ENCODE assay signal across 9 cellular contexts in genomic region chr11:61769169-61769920, GRCh38. TPM values are rescaled to one million over a fixed set of nuclear protein-coding genes. Genes with fewer than 3 reads are reported as not detected.
DNase-seq lines count a peak whose midpoint lies in the region; ATAC-seq, FAIRE-seq and TF ChIP-seq lines count a peak whose summit lies in the region.
"Had no signal": no experiment of that assay in that cellular context is flagged by ENCODE, and none has a peak within 500 bp of the region (broad histone marks: within the 10 kb centered on the region; RNA-seq: fewer than 3 reads in every experiment).

No MANE protein-coding gene starts in this region.

- H2BK12ac ChIP-seq in neuronal stem cell (ENCODE audit: low read length), result peak overlapping the region; percentile 80

- in situ Hi-C loops in K562 (cut with MboI), result no loop called here

- H3K4me3 ChIP-seq in K562, result no peak overlapping the region
- H3K4me3 ChIP-seq in neuronal stem cell (ENCODE audit: low read length in 2 of 2), result no peak overlapping the region

- ATAC-seq in K562, result peak; percentile 58
- no peak for ATAC-seq in HG03432 (IDR thresholded peaks at IDR 0.05; ENCODE audit: unreplicated experiment)
- ATAC-seq: activated naive CD4-positive, alpha-beta T cell treated with anti-CD3 and anti-CD28 coated beads, Interleukin-2, amount 50 U/mL, for 72 hours had no signal

- no peak overlapping the region for H3K4me2 ChIP-seq in K562 (ENCODE audit: insufficient read depth, low read length)
- no peak overlapping the region for H3K4me2 ChIP-seq in neuronal stem cell (ENCODE audit: insufficient read depth, low read length, poor library complexity, severe bottlenecking)

- H3K27me3 ChIP-seq in K562 (ENCODE audit: control insufficient read depth in 2 of 2, insufficient read depth in 2 of 2, low read length in 2 of 2) (no peaks in the 10 kb centered on the region), neuronal stem cell (ENCODE audit: control insufficient read depth in 3 of 3, insufficient read depth in 3 of 3, low read depth in 1 of 3, low read length in 3 of 3) (no peaks in the 10 kb centered on the region)

- intact Hi-C loops in K562 (cut with micrococcal nuclease), result no loop called here

- no peak overlapping the region for H3K4ac ChIP-seq in neuronal stem cell (ENCODE audit: low read length)

- H3K9me1 ChIP-seq in K562 (ENCODE audit: control insufficient read depth, insufficient read depth, low read length), result no peaks in the 10 kb centered on the region

- H2AFZ ChIP-seq in K562 (ENCODE audit: low read depth, low read length) (no peak overlapping the region), neuronal stem cell (ENCODE audit: low read length) (no peak overlapping the region)

- no peak for FAIRE-seq in K562 (lab: Jason Lieb, UNC)

- WGBS in K562 (ENCODE audit: insufficient coverage, low coverage, missing lambda C conversion rate), result 70% methylated on average over 20 of the region's 33 CpGs
- no CpG with 5 or more reads among the region's 33 CpGs for WGBS in neuronal stem cell (ENCODE audit: extremely low coverage in 2 of 2, insufficient read length in 2 of 2, insufficient replicate concordance in 1 of 2), 2 donors

- H2BK120ac ChIP-seq in neuronal stem cell (ENCODE audit: low read depth, low read length), result no peak overlapping the region

- CTCF ChIA-PET in K562 (lab: Yijun Ruan, JAX; ENCODE audit: low intra/inter-chr PET ratio), result interaction anchor here (0.6 kb wide), 1 partner anchor 789 kb away, joined by 3 read pairs; no protein-coding TSS in a partner anchor

- H3K4me1 ChIP-seq in K562 (replicated peaks in 1 of 2; ENCODE audit: control insufficient read depth in 2 of 2, insufficient read depth in 2 of 2, low read length in 2 of 2) (peaks cover 6 to 73% of the 10 kb centered on the region in 2 experiments; a peak in 4 of 5 replicates), neuronal stem cell (ENCODE audit: control insufficient read depth in 2 of 2, insufficient read depth in 1 of 2, low read depth in 1 of 2, low read length in 2 of 2) (peaks cover 30 to 39% of the 10 kb centered on the region in 2 donors)

- peaks cover 3% of the 10 kb centered on the region for H3K79me1 ChIP-seq in neuronal stem cell (ENCODE audit: low read depth, low read length)

- no peaks in the 10 kb centered on the region for H3K79me2 ChIP-seq in K562 (ENCODE audit: control insufficient read depth, insufficient read depth, low read length)

- H3K27ac ChIP-seq in K562 (ENCODE audit: extremely low read depth, low read depth, low read length) (no peak overlapping the region), neuronal stem cell (replicated peaks; ENCODE audit: low read length) (no peak overlapping the region)

- H3K36me3 ChIP-seq in K562 (ENCODE audit: control insufficient read depth, insufficient read depth, low read length) (peaks cover 6% of the 10 kb centered on the region; the same call in 1 of the 3 replicates), neuronal stem cell (replicated peaks in 1 of 2; ENCODE audit: control insufficient read depth in 2 of 2, insufficient read depth in 2 of 2, low read length in 2 of 2) (no peaks in the 10 kb centered on the region)

- DNase-seq in K562 (ENCODE audit: extremely low read depth in 1 of 4, low spot score in 3 of 4) (peak in 3 of 4 experiments; percentile 47 to 52 (median 50)), neuronal stem cell (ENCODE audit: low spot score) (no peak), inferior parietal cortex (ENCODE audit: extremely low spot score) (no peak), NCI-H2171 treated with DMSO at 0.1 percent for 48 hours (lab: John Stamatoyannopoulos, UW) (no peak)
- DNase-seq: activated CD4-positive, alpha-beta T cell treated with anti-CD3 and anti-CD28 coated beads, Interleukin-2, amount 10 ng/mL, durations not matched to agents 24 days and 14 days; DMS53 had no signal

- no peak for TF ChIP-seq POLR2A in K562 (conservative IDR thresholded peaks at IDR 0.05)

- BruUV-seq in K562 (replicated peaks; lab: Mats Ljungman, UMichigan), result no TSS peak

- peak overlapping the region; percentile 93 for H3K18ac ChIP-seq in neuronal stem cell (ENCODE audit: low read length)

- no peak overlapping the region for H3K9ac ChIP-seq in K562 (ENCODE audit: insufficient read depth in 1 of 2, low read depth in 2 of 2, low read length in 2 of 2)
- peak overlapping the region; percentile 61 for H3K9ac ChIP-seq in neuronal stem cell (ENCODE audit: low read depth, low read length, poor library complexity)

- peak overlapping the region; percentile 98 for H2BK15ac ChIP-seq in neuronal stem cell (ENCODE audit: low read length)

- H2AK5ac ChIP-seq in neuronal stem cell (ENCODE audit: low read depth, low read length), result peak overlapping the region; percentile 97

- TF ChIP-seq CTCF in GM12873 (IDR thresholded peaks at IDR 0.05; ENCODE audit: insufficient read depth, low read depth, low read length, missing control alignments) (peak; percentile 7), K562 (IDR thresholded peaks at IDR 0.05 in 2 of 3, conservative IDR thresholded peaks at IDR 0.05 in 1 of 3; ENCODE audit: insufficient read depth in 2 of 3, low read depth in 1 of 3, low read length in 3 of 3) (peak; percentile 31 to 41 (median 34); a peak in 4 of 6 replicates)

- H3K23ac ChIP-seq in neuronal stem cell (ENCODE audit: low read depth, low read length, poor library complexity), result no peak overlapping the region

- POLR2A ChIA-PET in K562 (lab: Yijun Ruan, JAX), result interaction anchor here (0.7 kb wide), 1 partner anchor 23 kb away, joined by 3 read pairs; no protein-coding TSS in a partner anchor

- no peak for TF ChIP-seq EP300 in K562 (IDR thresholded peaks at IDR 0.05; ENCODE audit: low read length)

- peak overlapping the region; percentile 91 for H2BK5ac ChIP-seq in neuronal stem cell (ENCODE audit: low read length)

- H3K9me3 ChIP-seq in K562 (replicated peaks; ENCODE audit: control insufficient read depth, insufficient read depth, low read depth, low read length) (no peaks in the 10 kb centered on the region), neuronal stem cell (replicated peaks in 1 of 2; ENCODE audit: control insufficient read depth in 2 of 2, insufficient read depth in 1 of 2, low read depth in 1 of 2, low read length in 2 of 2) (no peaks in the 10 kb centered on the region)

- no peak for TF ChIP-seq RAD21 in K562 (CRISPR knock-in tag; conservative IDR thresholded peaks at IDR 0.05 in 1 of 2, IDR thresholded peaks at IDR 0.05 in 1 of 2)

- H4K8ac ChIP-seq in neuronal stem cell (ENCODE audit: low read depth, low read length), result no peak overlapping the region

- peak overlapping the region; percentile 63 for H3K14ac ChIP-seq in neuronal stem cell (ENCODE audit: low read length)

- no peaks in the 10 kb centered on the region for H4K20me1 ChIP-seq in K562 (replicated peaks; ENCODE audit: control insufficient read depth, insufficient read depth, low read length)

- H4K91ac ChIP-seq in neuronal stem cell (ENCODE audit: low read depth, low read length, poor library complexity), result no peak overlapping the region

RNA-seq across cellular contexts. Expression of gene MYRF, which starts 16.9 kb away (rescaled TPM):
- 95.5 and 239 TPM in 2 replicates for total RNA-seq in K562 (2011; cell fraction: chromatin; rRNA removed; ENCODE audit: low replicate concordance)
- 109 and 132 TPM in 2 replicates for total RNA-seq in K562 (2011; cell fraction: nucleolus; rRNA removed)
- 92.2 and 107 TPM in 2 replicates for total RNA-seq in K562 (2011; cell fraction: nucleoplasm; rRNA removed)
- total RNA-seq in K562 (2014; rRNA removed) (7.1 and 11.0 TPM in 2 replicates), K562 (2014; rRNA removed; fragmentation: Illumina TruSeq; extraction: Trizol) (2.6 and 3.3 TPM in 2 replicates), K562 (2015; rRNA removed; fragmentation: Illumina TruSeq; extraction: Trizol) (4.0 and 4.1 TPM in 2 replicates), K562 (2021) (21.4 and 25.8 TPM in 2 replicates)
- polyA plus RNA-seq in K562 (2011; rRNA removed) (10.4 and 16.6 TPM in 2 replicates), K562 (2014; fragmentation: Illumina TruSeq; extraction: Trizol) (14.7 and 17.8 TPM in 2 replicates), K562 (2014; fragmentation: Nextera tagmentation; extraction: Ambion mirVana) (1 to 10 TPM; 2.3 TPM), K562 (2014; rRNA removed) (15.6 and 17.4 TPM in 2 replicates)
- polyA plus RNA-seq in K562 (2011; cell fraction: cytosol; rRNA removed), result 13.6 and 26.3 TPM in 2 replicates
- polyA plus RNA-seq in K562 (2011; cell fraction: nucleus; rRNA removed), result 104 and 152 TPM in 2 replicates
- 14.8 and 25.8 TPM in 2 replicates for polyA plus RNA-seq in K562 (2012)
- 6.8 and 8.5 TPM in 2 replicates for polyA minus RNA-seq in K562 (2011; rRNA and poly(A)+ RNA removed)
- 22.7 and 23.9 TPM in 2 replicates for polyA minus RNA-seq in K562 (2011; cell fraction: cytosol; rRNA and poly(A)+ RNA removed)
- polyA minus RNA-seq in K562 (2011; cell fraction: nucleus; rRNA and poly(A)+ RNA removed), result 32.4 and 34.1 TPM in 2 replicates
- polyA plus RNA-seq in neuronal stem cell (2013, experiment 1 of 2), result 5.7 TPM
- 6.0 TPM for polyA plus RNA-seq in neuronal stem cell (2013, experiment 2 of 2)

RNA-seq across cellular contexts. Expression of gene TMEM258, which starts 23.1 kb away (rescaled TPM):
- total RNA-seq in K562 (2011; cell fraction: chromatin; rRNA removed; ENCODE audit: low replicate concordance), result 88.0 and 142 TPM in 2 replicates
- 195 and 216 TPM in 2 replicates for total RNA-seq in K562 (2011; cell fraction: nucleolus; rRNA removed)
- total RNA-seq in K562 (2011; cell fraction: nucleoplasm; rRNA removed), result 192 and 237 TPM in 2 replicates
- total RNA-seq in K562 (2014; rRNA removed) (97.2 and 153 TPM in 2 replicates), K562 (2014; rRNA removed; fragmentation: Illumina TruSeq; extraction: Trizol) (227 and 239 TPM in 2 replicates), K562 (2015; rRNA removed; fragmentation: Illumina TruSeq; extraction: Trizol) (221 and 231 TPM in 2 replicates), K562 (2021) (168 and 200 TPM in 2 replicates)
- polyA plus RNA-seq in K562 (2011; rRNA removed) (630 and 713 TPM in 2 replicates), K562 (2014; fragmentation: Illumina TruSeq; extraction: Trizol) (213 and 256 TPM in 2 replicates), K562 (2014; fragmentation: Nextera tagmentation; extraction: Ambion mirVana) (100 to 1,000 TPM; 794 to 856 TPM), K562 (2014; rRNA removed) (199 and 268 TPM in 2 replicates)
- 728 and 1,027 TPM in 2 replicates for polyA plus RNA-seq in K562 (2011; cell fraction: cytosol; rRNA removed)
- 254 and 417 TPM in 2 replicates for polyA plus RNA-seq in K562 (2011; cell fraction: nucleus; rRNA removed)
- polyA plus RNA-seq in K562 (2012), result 426 and 696 TPM in 2 replicates
- 155 and 167 TPM in 2 replicates for polyA minus RNA-seq in K562 (2011; rRNA and poly(A)+ RNA removed)
- polyA minus RNA-seq in K562 (2011; cell fraction: cytosol; rRNA and poly(A)+ RNA removed), result 111 and 157 TPM in 2 replicates
- 46.0 and 84.9 TPM in 2 replicates for polyA minus RNA-seq in K562 (2011; cell fraction: nucleus; rRNA and poly(A)+ RNA removed)
- polyA plus RNA-seq in neuronal stem cell (2013, experiment 1 of 2), result 258 TPM
- polyA plus RNA-seq in neuronal stem cell (2013, experiment 2 of 2), result 242 TPM

RNA-seq across cellular contexts. Expression of gene FEN1, which starts 23.4 kb away (rescaled TPM):
- total RNA-seq in K562 (2011; cell fraction: chromatin; rRNA removed; ENCODE audit: low replicate concordance), result 27.9 and 42.4 TPM in 2 replicates
- total RNA-seq in K562 (2011; cell fraction: nucleolus; rRNA removed), result 50.0 and 60.9 TPM in 2 replicates
- total RNA-seq in K562 (2011; cell fraction: nucleoplasm; rRNA removed), result 37.0 and 43.3 TPM in 2 replicates
- 156 and 172 TPM in 2 replicates for total RNA-seq in K562 (2014; rRNA removed)
- total RNA-seq in K562 (2014; rRNA removed; fragmentation: Illumina TruSeq; extraction: Trizol), result 130 and 137 TPM in 2 replicates
- total RNA-seq in K562 (2015; rRNA removed; fragmentation: Illumina TruSeq; extraction: Trizol), result 150 and 154 TPM in 2 replicates
- 140 and 150 TPM in 2 replicates for total RNA-seq in K562 (2021)
- polyA plus RNA-seq in K562 (2011; rRNA removed), result 91.3 and 124 TPM in 2 replicates
- polyA plus RNA-seq in K562 (2011; cell fraction: cytosol; rRNA removed), result 83.9 and 106 TPM in 2 replicates
- polyA plus RNA-seq in K562 (2011; cell fraction: nucleus; rRNA removed), result 28.7 and 36.3 TPM in 2 replicates
- polyA plus RNA-seq in K562 (2012), result 122 and 124 TPM in 2 replicates
- 138 and 146 TPM in 2 replicates for polyA plus RNA-seq in K562 (2014; fragmentation: Illumina TruSeq; extraction: Trizol)
- 10 to 100 TPM; 58.1 to 86.8 TPM for polyA plus RNA-seq in K562 (2014; fragmentation: Nextera tagmentation; extraction: Ambion mirVana)
- polyA plus RNA-seq in K562 (2014; rRNA removed), result 132 and 136 TPM in 2 replicates
- 77.5 and 111 TPM in 2 replicates for polyA minus RNA-seq in K562 (2011; rRNA and poly(A)+ RNA removed)
- polyA minus RNA-seq in K562 (2011; cell fraction: cytosol; rRNA and poly(A)+ RNA removed), result 54.2 and 76.3 TPM in 2 replicates
- 29.8 and 34.1 TPM in 2 replicates for polyA minus RNA-seq in K562 (2011; cell fraction: nucleus; rRNA and poly(A)+ RNA removed)
- 30.6 TPM for polyA plus RNA-seq in neuronal stem cell (2013, experiment 1 of 2)
- polyA plus RNA-seq in neuronal stem cell (2013, experiment 2 of 2), result 31.0 TPM

RNA-seq across cellular contexts. Expression of gene FADS1, which starts 47.5 kb away (rescaled TPM):
- total RNA-seq in K562 (2011; cell fraction: chromatin; rRNA removed; ENCODE audit: low replicate concordance), result 611 and 866 TPM in 2 replicates
- total RNA-seq in K562 (2011; cell fraction: nucleolus; rRNA removed), result 866 and 894 TPM in 2 replicates
- 825 and 959 TPM in 2 replicates for total RNA-seq in K562 (2011; cell fraction: nucleoplasm; rRNA removed)
- total RNA-seq in K562 (2014; rRNA removed) (250 and 292 TPM in 2 replicates), K562 (2014; rRNA removed; fragmentation: Illumina TruSeq; extraction: Trizol) (367 and 390 TPM in 2 replicates), K562 (2015; rRNA removed; fragmentation: Illumina TruSeq; extraction: Trizol) (353 and 364 TPM in 2 replicates), K562 (2021) (378 and 411 TPM in 2 replicates)
- polyA plus RNA-seq in K562 (2011; rRNA removed) (747 and 864 TPM in 2 replicates), K562 (2014; fragmentation: Illumina TruSeq; extraction: Trizol) (394 and 457 TPM in 2 replicates), K562 (2014; fragmentation: Nextera tagmentation; extraction: Ambion mirVana) (100 to 1,000 TPM; 110 to 174 TPM), K562 (2014; rRNA removed) (295 and 314 TPM in 2 replicates)
- polyA plus RNA-seq in K562 (2011; cell fraction: cytosol; rRNA removed), result 1,005 and 1,028 TPM in 2 replicates
- 277 and 375 TPM in 2 replicates for polyA plus RNA-seq in K562 (2011; cell fraction: nucleus; rRNA removed)
- 228 and 290 TPM in 2 replicates for polyA plus RNA-seq in K562 (2012)
- polyA minus RNA-seq in K562 (2011; rRNA and poly(A)+ RNA removed), result 571 and 760 TPM in 2 replicates
- polyA minus RNA-seq in K562 (2011; cell fraction: cytosol; rRNA and poly(A)+ RNA removed), result 555 and 599 TPM in 2 replicates
- polyA minus RNA-seq in K562 (2011; cell fraction: nucleus; rRNA and poly(A)+ RNA removed), result 280 and 292 TPM in 2 replicates
- 171 TPM for polyA plus RNA-seq in neuronal stem cell (2013, experiment 1 of 2)
- polyA plus RNA-seq in neuronal stem cell (2013, experiment 2 of 2), result 174 TPM

RNA-seq across cellular contexts. Expression of gene FADS2, which starts 58.8 kb away (rescaled TPM):
- 49.3 and 107 TPM in 2 replicates for total RNA-seq in K562 (2011; cell fraction: chromatin; rRNA removed; ENCODE audit: low replicate concordance)
- 68.6 and 70.4 TPM in 2 replicates for total RNA-seq in K562 (2011; cell fraction: nucleolus; rRNA removed)
- total RNA-seq in K562 (2011; cell fraction: nucleoplasm; rRNA removed), result 66.5 and 86.0 TPM in 2 replicates
- total RNA-seq in K562 (2014; rRNA removed) (13.2 and 17.7 TPM in 2 replicates), K562 (2014; rRNA removed; fragmentation: Illumina TruSeq; extraction: Trizol) (14.5 and 16.2 TPM in 2 replicates), K562 (2015; rRNA removed; fragmentation: Illumina TruSeq; extraction: Trizol) (11.5 and 12.0 TPM in 2 replicates), K562 (2021) (28.6 and 30.4 TPM in 2 replicates)
- polyA plus RNA-seq in K562 (2011; rRNA removed) (42.8 and 57.1 TPM in 2 replicates), K562 (2014; fragmentation: Illumina TruSeq; extraction: Trizol) (33.9 and 39.7 TPM in 2 replicates), K562 (2014; fragmentation: Nextera tagmentation; extraction: Ambion mirVana) (1 to 10 TPM; 2.9 to 5.3 TPM), K562 (2014; rRNA removed) (23.9 and 27.2 TPM in 2 replicates)
- polyA plus RNA-seq in K562 (2011; cell fraction: cytosol; rRNA removed), result 45.6 and 51.9 TPM in 2 replicates
- 34.1 and 48.4 TPM in 2 replicates for polyA plus RNA-seq in K562 (2011; cell fraction: nucleus; rRNA removed)
- 27.8 and 43.6 TPM in 2 replicates for polyA plus RNA-seq in K562 (2012)
- 38.9 and 48.8 TPM in 2 replicates for polyA minus RNA-seq in K562 (2011; rRNA and poly(A)+ RNA removed)
- 21.3 and 32.6 TPM in 2 replicates for polyA minus RNA-seq in K562 (2011; cell fraction: cytosol; rRNA and poly(A)+ RNA removed)
- 10.5 and 15.2 TPM in 2 replicates for polyA minus RNA-seq in K562 (2011; cell fraction: nucleus; rRNA and poly(A)+ RNA removed)
- polyA plus RNA-seq in neuronal stem cell (2013, experiment 1 of 2), result 515 TPM
- polyA plus RNA-seq in neuronal stem cell (2013, experiment 2 of 2), result 508 TPM

Comparison
In these comparisons a context has a peak if more than half of its experiments do, and no peak if none do; other contexts are left out.
1. DNase-seq: peak in K562 (3 of 4); none in neuronal stem cell (single experiment), inferior parietal cortex (single experiment) and NCI-H2171 treated with DMSO at 0.1 percent for 48 hours (single experiment).